In genomic region chr15:65258370-65258769, GRCh38 we compare ENCODE assay signal across 28 cellular contexts. TPM values are rescaled to one million over a fixed set of nuclear protein-coding genes. Genes with fewer than 3 reads are reported as not detected.
DNase-seq lines count a peak whose midpoint lies in the region; ATAC-seq, FAIRE-seq and TF ChIP-seq lines count a peak whose summit lies in the region.
"Had no signal": no experiment of that assay in that cellular context is flagged by ENCODE, and none has a peak within 500 bp of the region (broad histone marks: within the 10 kb centered on the region; RNA-seq: fewer than 3 reads in every experiment).

No MANE protein-coding gene starts in this region.

- no peak for FAIRE-seq in kidney (lab: Jason Lieb, UNC)
- FAIRE-seq: D721Med, H54 had no signal

- WGBS in heart left ventricle, 4 donors: 72 to 83% (median 80%) methylated on average over 2 of the region's 2 CpGs
- WGBS in sigmoid colon, 2 donors: 61 to 84% methylated on average over 2 of the region's 2 CpGs

- peaks cover 0 to 31% (median 1%) of the 10 kb centered on the region in 12 donors for H3K4me1 ChIP-seq in heart left ventricle
- peaks cover 0 to 2% of the 10 kb centered on the region in 2 donors for H3K4me1 ChIP-seq in kidney (ENCODE audit: control insufficient read depth in 1 of 2, insufficient read depth in 1 of 2, low read depth in 1 of 2, low read length in 2 of 2)
- H3K4me1 ChIP-seq in sigmoid colon: peaks cover 0 to 80% (median 79%) of the 10 kb centered on the region in 4 donors
- peaks cover 56% of the 10 kb centered on the region for H3K4me1 ChIP-seq in vagina
- H3K4me1 ChIP-seq: BE2C had no signal

- TF ChIP-seq EP300 in sigmoid colon (IDR thresholded peaks at IDR 0.05): no peak

- ATAC-seq in heart left ventricle (peak in 1 of 4 donors; percentile 11), GM21381 (IDR thresholded peaks at IDR 0.05; ENCODE audit: unreplicated experiment) (no peak)
- ATAC-seq: esophagus mucosa, natural killer cell, SK-N-SH treated with all-trans-retinoic acid at 6 μM for 48 hours had no signal

- H3K27me3 ChIP-seq in heart left ventricle (no peaks in the 10 kb centered on the region), sigmoid colon (no peaks in the 10 kb centered on the region), vagina (no peaks in the 10 kb centered on the region)
- H3K27me3 ChIP-seq: BE2C, MG63 had no signal

- H3K9me3 ChIP-seq in heart left ventricle (no peaks in the 10 kb centered on the region), kidney (ENCODE audit: control insufficient read depth in 1 of 2, low read length in 2 of 2) (no peaks in the 10 kb centered on the region), sigmoid colon (no peaks in the 10 kb centered on the region), vagina (no peaks in the 10 kb centered on the region)
- H3K9me3 ChIP-seq: BE2C, MG63, thoracic aorta had no signal

- H3K4me3 ChIP-seq in heart left ventricle (no peak overlapping the region), kidney (ENCODE audit: low read length in 2 of 2) (no peak overlapping the region), sigmoid colon (no peak overlapping the region), vagina (no peak overlapping the region)
- H3K4me3 ChIP-seq: MG63, thoracic aorta had no signal

- TF ChIP-seq CTCF in heart left ventricle (IDR thresholded peaks at IDR 0.05): no peak
- TF ChIP-seq CTCF in kidney (IDR thresholded peaks at IDR 0.05; ENCODE audit: borderline replicate concordance, extremely low read depth, insufficient read depth): no peak
- no peak for TF ChIP-seq CTCF in sigmoid colon (IDR thresholded peaks at IDR 0.05)
- no peak for TF ChIP-seq CTCF in vagina (IDR thresholded peaks at IDR 0.05)

- H3K27ac ChIP-seq in heart left ventricle: peak overlapping the region in 9 of 12 donors; percentile 14 to 85 (median 58)
- H3K27ac ChIP-seq in kidney (ENCODE audit: low read depth in 2 of 2, low read length in 2 of 2): peak overlapping the region; percentile 14 to 40
- peak overlapping the region; percentile 82 to 89 (median 86) for H3K27ac ChIP-seq in sigmoid colon
- peak overlapping the region; percentile 87 for H3K27ac ChIP-seq in vagina
- H3K27ac ChIP-seq: thoracic aorta had no signal

- peaks cover 0 to 61% (median 40%) of the 10 kb centered on the region in 9 donors for H3K36me3 ChIP-seq in heart left ventricle
- H3K36me3 ChIP-seq in kidney (ENCODE audit: control insufficient read depth in 1 of 2, insufficient read depth in 2 of 2, low read length in 2 of 2): peaks cover 16 to 24% of the 10 kb centered on the region in 2 donors
- peaks cover 0 to 11% (median 3%) of the 10 kb centered on the region in 4 donors for H3K36me3 ChIP-seq in sigmoid colon
- H3K36me3 ChIP-seq in vagina: peaks cover 0 to 18% of the 10 kb centered on the region in 2 donors

- TF ChIP-seq POLR2A in heart left ventricle (IDR thresholded peaks at IDR 0.05) (no peak), sigmoid colon (IDR thresholded peaks at IDR 0.05) (no peak), vagina (IDR thresholded peaks at IDR 0.05) (no peak)

- no peak for DNase-seq in heart left ventricle
- DNase-seq in cardiac septum (ENCODE audit: low spot score): no peak
- no peak for DNase-seq in kidney
- DNase-seq in sigmoid colon: no peak
- DNase-seq in vagina (ENCODE audit: extremely low spot score in 2 of 2): no peak
- DNase-seq in NCI-H2107 treated with DMSO at 0.1 percent for 48 hours (lab: John Stamatoyannopoulos, UW; ENCODE audit: unreplicated experiment): no peak
- no peak for DNase-seq in NCI-H2029 (lab: John Stamatoyannopoulos, UW)
- DNase-seq: 8988T; activated B cell treated with CpG ODN at 0.5 μM for 24 hours; activated CD4-positive, alpha-beta memory T cell treated with anti-CD3 and anti-CD28 coated beads for 36 hours; activated naive CD4-positive, alpha-beta T cell; activated T-cell treated with anti-CD3 and anti-CD28 coated beads, Interleukin-2, amount 50 U/mL, for 1 hour; BE2C; glutamatergic neuron; IMR-90; MG63; natural killer cell; NCI-H1694 treated with DMSO at 0.1 percent for 48 hours; NCI-H345; posterior cingulate gyrus; stimulated activated CD4-positive, alpha-beta T cell treated with anti-CD3 and anti-CD28 coated beads, Interleukin-12 subunit alpha, Interleukin-12 subunit beta, amount 100 ng/mL, for 4 hours had no signal

- intact Hi-C loops in heart left ventricle (cut with DNase I): no loop called here
- intact Hi-C loops in cardiac septum (cut with DNase I): no loop called here
- intact Hi-C loops in kidney (cut with DNase I): no loop called here
- intact Hi-C loops in sigmoid colon (cut with DNase I): loop anchor here (5.0 kb wide), 1 partner anchor 46 kb away; the partner anchor contains the start of gene CILP
- intact Hi-C loops in vagina (cut with DNase I): no loop called here

- H3K9ac ChIP-seq in kidney (ENCODE audit: low read length in 2 of 2): no peak overlapping the region

RNA-seq across cellular contexts. Expression of gene PARP16, which starts 28.3 kb away (rescaled TPM):
- total RNA-seq in heart left ventricle (1 to 10 TPM; 2.7 to 7.0 (median 4.8) TPM), cardiac septum (4.7 TPM), kidney (7.8 TPM), sigmoid colon (10 to 100 TPM in 2 of 4 donors, 1 to 10 TPM in 2; 4.4 to 12.5 (median 10.4) TPM), vagina (12.8 TPM)
- polyA plus RNA-seq in heart left ventricle (1 to 10 TPM; 3.0 to 4.8 TPM), kidney (ENCODE audit: insufficient read depth, low read depth, low replicate concordance) (7.0 TPM), sigmoid colon (10 to 100 TPM in 1 of 3 donors, 1 to 10 TPM in 2; 5.5 to 10.2 (median 8.4) TPM)

RNA-seq across cellular contexts. Expression of gene RNU5A-1, which starts 37.5 kb away (rescaled TPM):
- not detected for total RNA-seq in heart left ventricle
- polyA plus RNA-seq in heart left ventricle: not detected
- not detected for total RNA-seq in cardiac septum
- total RNA-seq in kidney: not detected
- polyA plus RNA-seq in kidney (ENCODE audit: insufficient read depth, low read depth, low replicate concordance): not detected
- total RNA-seq in sigmoid colon: not detected
- polyA plus RNA-seq in sigmoid colon: not detected
- total RNA-seq in vagina: not detected
- total RNA-seq: activated B cell treated with CpG ODN at 0.5 μM for 24 hours; activated CD4-positive, alpha-beta memory T cell treated with anti-CD3 and anti-CD28 coated beads for 36 hours; esophagus mucosa; IMR-90; natural killer cell; RPMI7951; thoracic aorta had no signal
- polyA plus RNA-seq: IMR-90 had no signal

RNA-seq across cellular contexts. Expression of gene RNU5B-1, which starts 46.1 kb away (rescaled TPM):
- 10 to 100 TPM in 2 of 9 donors, not detected in 7; 18.6 to 30.4 TPM for total RNA-seq in heart left ventricle
- polyA plus RNA-seq in heart left ventricle: not detected
- 29.8 TPM for total RNA-seq in cardiac septum
- total RNA-seq in kidney: 54.0 TPM
- polyA plus RNA-seq in kidney (ENCODE audit: insufficient read depth, low read depth, low replicate concordance): not detected
- not detected for total RNA-seq in sigmoid colon
- not detected for polyA plus RNA-seq in sigmoid colon
- not detected for total RNA-seq in vagina
- total RNA-seq: activated B cell treated with CpG ODN at 0.5 μM for 24 hours; activated CD4-positive, alpha-beta memory T cell treated with anti-CD3 and anti-CD28 coated beads for 36 hours; IMR-90; RPMI7951; thoracic aorta had no signal
- polyA plus RNA-seq: IMR-90 had no signal

RNA-seq across cellular contexts. Expression of gene CILP, which starts 47.1 kb away (rescaled TPM):
- total RNA-seq in heart left ventricle (10 to 100 TPM in 6 of 9 donors, 1 to 10 TPM in 3; 6.2 to 58.5 (median 12.3) TPM), cardiac septum (24.0 TPM), kidney (1.5 TPM), sigmoid colon (100 to 1,000 TPM in 2 of 4 donors, 10 to 100 TPM in 2; 26.7 to 205 (median 70.4) TPM), vagina (129 TPM)
- polyA plus RNA-seq in heart left ventricle (10 to 100 TPM in 1 of 2 donors, under 1 TPM in 1; 0.76 to 12.0 TPM), kidney (ENCODE audit: insufficient read depth, low read depth, low replicate concordance) (0.37 TPM), sigmoid colon (1 to 10 TPM in 2 of 3 donors, under 1 TPM in 1; 0.92 to 5.4 (median 1.2) TPM)
- total RNA-seq: RPMI7951 had no signal

Comparison
In these comparisons a context has a peak if more than half of its experiments do, and no peak if none do; other contexts are left out.
1. H3K27ac ChIP-seq: peak in every context shown above with its lines; median percentile 87 in vagina; 86 in sigmoid colon; 58 in heart left ventricle; 27 in kidney.